23 cellular contexts compared by ENCODE assay signal in genomic region chr1:89305493-89305892, GRCh38. TPM values are rescaled to one million over a fixed set of nuclear protein-coding genes. Genes with fewer than 3 reads are reported as not detected.
"Had no signal": no experiment of that assay in that cellular context is flagged by ENCODE, and none has a peak within 500 bp of the region (broad histone marks: within the 10 kb centered on the region; RNA-seq: fewer than 3 reads in every experiment).

No MANE protein-coding gene starts in this region.

- ATAC-seq: gastroesophageal sphincter; left ventricle myocardium superior; right cardiac atrium; stimulated activated naive CD8-positive, alpha-beta T cell treated with anti-CD3 and anti-CD28 coated beads, Interleukin-15, Interleukin-2, amounts not matched to agents 100 U/mL and 50 U/mL, for 24 hours had no signal

- H3K4me1 ChIP-seq: uterus had no signal

- H3K27ac Mint-ChIP-seq: immature natural killer cell, progenitor cell of endocrine pancreas had no signal

- H3K27me3 Mint-ChIP-seq: naive B cell, progenitor cell of endocrine pancreas had no signal

- DNase-seq: dermis blood vessel endothelial cell; esophagus squamous epithelium; foreskin fibroblast; glutamatergic neuron; immature natural killer cell; left ventricle myocardium superior; mesendoderm; naive B cell; ovary; right cardiac atrium; small intestine; stimulated activated CD4-positive, alpha-beta T cell treated with anti-CD3 and anti-CD28 coated beads, Interleukin-2, amount 100 ng/mL, for 48 hours; stimulated activated naive CD8-positive, alpha-beta T cell treated with anti-CD3 and anti-CD28 coated beads, Interleukin-15, Interleukin-2, amounts not matched to agents 100 U/mL and 50 U/mL, for 24 hours; tibial artery; upper lobe of left lung; uterus had no signal

- H3K27me3 ChIP-seq: esophagus squamous epithelium, gastroesophageal sphincter, ovary, suprapubic skin, tibial artery, upper lobe of left lung, uterus had no signal

- FAIRE-seq: colon, small intestine had no signal

- H3K36me3 Mint-ChIP-seq: naive B cell had no signal

- H3K9me3 Mint-ChIP-seq: immature natural killer cell had no signal

- H3K36me3 ChIP-seq: esophagus squamous epithelium, gastroesophageal sphincter, ovary, suprapubic skin, tibial artery, upper lobe of left lung, uterus had no signal

- H3K4me3 ChIP-seq: esophagus squamous epithelium, gastroesophageal sphincter, lung, ovary, suprapubic skin, tibial artery, upper lobe of left lung, uterus had no signal

- H3K27ac ChIP-seq: esophagus squamous epithelium, gastroesophageal sphincter, ovary, suprapubic skin, tibial artery, upper lobe of left lung, uterus had no signal

- H3K4me3 Mint-ChIP-seq: immature natural killer cell, naive B cell had no signal

- H3K9me3 ChIP-seq: esophagus squamous epithelium, gastroesophageal sphincter, ovary, suprapubic skin, tibial artery, upper lobe of left lung, uterus had no signal

RNA-seq across cellular contexts. Expression of gene GBP5, which starts 32.8 kb away (rescaled TPM):
- total RNA-seq: epithelial cell of proximal tubule, progenitor cell of endocrine pancreas had no signal
- polyA plus RNA-seq: neural cell had no signal

RNA-seq across cellular contexts. Expression of gene GBP6, which starts 58.4 kb away (rescaled TPM):
- total RNA-seq: left ventricle myocardium superior, progenitor cell of endocrine pancreas, uterus had no signal
- polyA plus RNA-seq: neural cell had no signal
